10 cellular contexts compared by ENCODE assay signal in the genomic region with DNA sequence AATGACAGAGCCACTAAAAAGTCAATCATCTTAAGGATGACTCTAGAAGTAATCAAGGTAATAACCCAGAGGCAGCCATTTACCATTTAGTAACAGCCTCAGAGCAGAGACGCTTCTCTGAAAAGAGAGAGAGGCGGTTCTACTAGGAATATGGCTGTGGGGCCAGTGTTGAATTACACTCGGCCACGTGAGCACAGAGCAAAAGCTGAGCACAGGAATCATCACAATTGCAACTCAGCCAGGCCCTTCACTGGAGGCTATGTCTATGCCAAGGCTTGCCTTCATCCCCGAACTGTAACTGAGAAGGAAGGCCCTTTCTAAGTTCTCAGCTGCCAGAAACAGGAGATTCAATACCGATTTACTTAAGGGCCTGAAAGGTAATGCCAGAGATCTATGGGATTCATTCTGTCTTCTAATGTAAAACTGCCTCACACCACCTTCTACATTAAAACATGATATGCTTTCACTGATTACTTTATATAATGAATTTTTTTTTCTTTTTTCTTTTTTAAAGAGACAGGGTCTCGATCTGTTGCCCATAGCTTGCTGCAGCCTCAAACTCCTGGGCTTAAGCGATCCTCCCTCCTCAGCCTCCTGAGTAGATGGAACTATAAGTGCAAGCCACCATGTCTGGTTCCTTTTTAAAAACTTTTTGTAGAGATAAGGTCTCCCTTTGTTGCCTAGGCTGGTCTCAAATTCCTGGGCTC.
DNase-seq lines count a peak whose midpoint lies in the region; ATAC-seq and TF ChIP-seq lines count a peak whose summit lies in the region.
"Had no signal": no experiment of that assay in that cellular context is flagged by ENCODE, and none has a peak within 500 bp of the region (broad histone marks: within the 10 kb centered on the region; RNA-seq: fewer than 3 reads in every experiment).

No MANE protein-coding gene starts in this region.

- no peaks in the 10 kb centered on the region for H3K79me1 ChIP-seq in H9 (ENCODE audit: insufficient read depth, low read depth, low read length, poor library complexity, severe bottlenecking)

- WGBS in H9 (ENCODE audit: extremely low coverage, insufficient read length, low lambda C conversion rate), result no CpG with 5 or more reads among the region's 8 CpGs

- H2BK5ac ChIP-seq in H9 (ENCODE audit: insufficient read length, low read length), result no peak overlapping the region

- H3K4me2 ChIP-seq in parathyroid adenoma (ENCODE audit: low read length) (peak overlapping the region; percentile 33), H9 (ENCODE audit: insufficient read depth, insufficient read length, low read length) (no peak overlapping the region)

- H3K36me3 Mint-ChIP-seq in H9 (ENCODE audit: insufficient read depth in 1 of 3, low read depth in 3 of 3), result peaks cover 0 to 10% (median 7%) of the 10 kb centered on the region in 3 experiments; a peak in 5 of 7 replicates

- H3K56ac ChIP-seq in H9 (ENCODE audit: insufficient read length, low read depth, low read length), result no peak overlapping the region

- H3K14ac ChIP-seq in H9 (ENCODE audit: insufficient read depth, low read length), result no peak overlapping the region

- peaks cover 7 to 8% of the 10 kb centered on the region in 2 experiments for H3K4me1 Mint-ChIP-seq in H9

- no peak overlapping the region for H3T11ph ChIP-seq in H9 (ENCODE audit: low read length)

- no peak overlapping the region for H2BK120ac ChIP-seq in H9 (ENCODE audit: low read depth, low read length, poor library complexity, severe bottlenecking)

- no peak overlapping the region for H4K5ac ChIP-seq in H9 (ENCODE audit: insufficient read length, low read depth, low read length)

- no peaks in the 10 kb centered on the region for H3K23me2 ChIP-seq in H9 (ENCODE audit: insufficient read length, low read depth, low read length, poor library complexity, severe bottlenecking)

- H2BK12ac ChIP-seq in H9 (ENCODE audit: insufficient read length, low read depth, low read length), result no peak overlapping the region

- H3K9ac ChIP-seq in SK-N-MC (ENCODE audit: insufficient read length) (no peak overlapping the region), parathyroid adenoma (no peak overlapping the region), H9 (ENCODE audit: extremely low read depth, insufficient read length, low read length) (no peak overlapping the region)

- no peak overlapping the region for H3K4ac ChIP-seq in H9 (ENCODE audit: low read depth, low read length)

- H3K27me3 ChIP-seq in parathyroid adenoma (ENCODE audit: control insufficient read depth, insufficient read depth, low read length) (no peaks in the 10 kb centered on the region), H9 (ENCODE audit: insufficient read depth, low read length) (no peaks in the 10 kb centered on the region)
- H3K27me3 ChIP-seq: stomach had no signal

- no peaks in the 10 kb centered on the region for H3K27me3 Mint-ChIP-seq in H9 (ENCODE audit: low read depth)

- 0 out of 2 replicates have a peak overlapping the region, but pooled peaks have one; percentile 36 for H3K27ac ChIP-seq in SK-N-MC
- H3K27ac ChIP-seq in parathyroid adenoma, result peak overlapping the region; percentile 46
- no peak overlapping the region for H3K27ac ChIP-seq in H9 (ENCODE audit: insufficient read length, low read depth, low read length)

- no peak overlapping the region for H3K18ac ChIP-seq in H9 (ENCODE audit: insufficient read length, low read depth, low read length)

- no peaks in the 10 kb centered on the region for H3K9me3 Mint-ChIP-seq in H9

- no peak overlapping the region for H4K91ac ChIP-seq in H9 (ENCODE audit: insufficient read length, low read depth, low read length)

- H3K4me3 Mint-ChIP-seq in H9, result no peak overlapping the region

- H3K23ac ChIP-seq in H9 (ENCODE audit: insufficient read length, low read depth, low read length), result no peak overlapping the region

- TF ChIP-seq CTCF in parathyroid adenoma (IDR thresholded peaks at IDR 0.05) (no peak), H9 (conservative IDR thresholded peaks at IDR 0.05) (no peak)

- no peak overlapping the region for H2BK15ac ChIP-seq in H9 (ENCODE audit: low read depth, low read length)

- peaks cover 9% of the 10 kb centered on the region for H3K79me2 ChIP-seq in parathyroid adenoma
- H3K79me2 ChIP-seq in H9 (ENCODE audit: insufficient read depth, low read length), result no peaks in the 10 kb centered on the region; the same call in 1 of the 2 replicates

- H3K9me3 ChIP-seq in SK-N-MC (ENCODE audit: low read depth, low read length) (no peaks in the 10 kb centered on the region), parathyroid adenoma (ENCODE audit: control insufficient read depth, low read length) (no peaks in the 10 kb centered on the region), H9 (ENCODE audit: control insufficient read depth, low read depth, low read length) (no peaks in the 10 kb centered on the region)
- H3K9me3 ChIP-seq: stomach had no signal

- peak; percentile 21 for DNase-seq in GM04504 (ENCODE audit: low read depth)
- DNase-seq in SK-N-MC (ENCODE audit: low read depth, low spot score), result no peak
- peak; percentile 52 for DNase-seq in foreskin melanocyte
- no peak for DNase-seq in GDM1 (lab: John Stamatoyannopoulos, UW)
- DNase-seq in NCI-H146 treated with DMSO at 0.1 percent for 48 hours (lab: John Stamatoyannopoulos, UW; ENCODE audit: unreplicated experiment), result no peak
- no peak for DNase-seq in H9
- DNase-seq: stomach had no signal

- no peak overlapping the region for H2BK20ac ChIP-seq in H9 (ENCODE audit: low read depth, low read length, poor library complexity, severe bottlenecking)

- no peak overlapping the region for H4K8ac ChIP-seq in H9 (replicated peaks; ENCODE audit: insufficient read length, low read depth, low read length)

- H3K4me3 ChIP-seq in SK-N-MC (no peak overlapping the region), parathyroid adenoma (ENCODE audit: low read depth, low read length) (no peak overlapping the region)
- H3K4me3 ChIP-seq: skin epidermis, stomach had no signal

- H3K27ac Mint-ChIP-seq in H9, result peak overlapping the region in 1 of 3 experiments; percentile 92; a peak in 2 of 7 replicates

- H2AK5ac ChIP-seq in H9 (ENCODE audit: insufficient read length, low read length), result no peak overlapping the region

- H3K4me1 ChIP-seq in parathyroid adenoma (peaks cover 5% of the 10 kb centered on the region), H9 (ENCODE audit: insufficient read depth, low read length) (no peaks in the 10 kb centered on the region)
- H3K4me1 ChIP-seq: stomach had no signal

- H2AFZ ChIP-seq in parathyroid adenoma, result peak overlapping the region; percentile 51
- H2AFZ ChIP-seq in H9 (ENCODE audit: low read length), result no peak overlapping the region

- peaks cover 3% of the 10 kb centered on the region; the same call in 1 of the 2 replicates for H3K36me3 ChIP-seq in SK-N-MC (ENCODE audit: insufficient read depth, low read length)
- no peaks in the 10 kb centered on the region for H3K36me3 ChIP-seq in parathyroid adenoma (ENCODE audit: control insufficient read depth, insufficient read depth, low read length)

- no peak for ATAC-seq in GM18520 (IDR thresholded peaks at IDR 0.05; ENCODE audit: unreplicated experiment)

- H4K20me1 ChIP-seq in H9 (ENCODE audit: control insufficient read depth, insufficient read depth, insufficient read length), result no peaks in the 10 kb centered on the region

Comparison
In these comparisons a context has a peak if more than half of its experiments do, and no peak if none do; other contexts are left out.
1. DNase-seq: peak in GM04504 (single experiment) and foreskin melanocyte (single experiment); none in SK-N-MC (single experiment), GDM1 (single experiment), NCI-H146 treated with DMSO at 0.1 percent for 48 hours (single experiment) and H9 (single experiment).